Comparison of ENCODE assay signal across 8 cellular contexts in the genomic region with DNA sequence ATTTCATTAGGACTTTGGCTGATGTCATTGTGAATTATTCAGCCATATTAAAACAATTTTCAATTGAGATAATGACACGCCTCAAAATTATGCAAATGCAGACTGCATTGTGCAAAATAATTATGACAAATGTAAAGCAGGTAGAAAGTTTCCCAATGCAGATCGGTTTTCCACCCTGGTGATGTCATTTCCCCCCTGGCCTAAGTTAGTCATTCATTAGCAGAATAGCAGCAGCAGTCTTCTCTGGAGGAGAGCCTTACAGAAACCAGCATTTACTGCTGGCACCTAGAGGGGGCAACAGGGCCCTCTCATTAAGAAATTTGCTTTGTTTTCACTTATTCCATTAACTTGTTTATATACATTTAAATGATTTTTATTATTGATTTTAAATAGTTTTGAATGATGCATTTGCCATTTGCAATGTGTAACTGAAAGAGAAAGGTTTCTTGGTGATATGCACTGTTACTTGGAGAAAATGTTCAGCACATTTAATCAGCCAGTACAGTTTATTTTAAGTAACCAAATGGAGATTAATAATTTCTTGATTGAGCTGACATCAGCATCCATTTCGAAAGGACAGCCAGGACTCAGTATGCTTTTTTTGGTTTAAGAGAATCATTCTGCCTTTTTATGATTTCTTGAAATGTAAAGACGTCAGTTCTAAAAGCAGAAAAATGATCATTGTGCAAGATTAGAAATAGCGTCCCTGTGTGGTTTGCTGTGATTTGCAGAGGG. TPM values are rescaled to one million over a fixed set of nuclear protein-coding genes. Genes with fewer than 3 reads are reported as not detected.
DNase-seq lines count a peak whose midpoint lies in the region; ATAC-seq, FAIRE-seq and TF ChIP-seq lines count a peak whose summit lies in the region.

No MANE protein-coding gene starts in this region.

- peak overlapping the region; percentile 97 for H3K27ac Mint-ChIP-seq in activated CD4-positive, alpha-beta T cell treated with anti-CD3 and anti-CD28 coated beads for 36 hours
- peak overlapping the region; percentile 95 to 100 (median 98) for H3K27ac Mint-ChIP-seq in nephron

- H3K36me3 ChIP-seq in H7 (replicated peaks; ENCODE audit: control insufficient read depth, insufficient read depth, low read length) (no peaks in the 10 kb centered on the region), Loucy (ENCODE audit: insufficient read depth, low read length) (no peaks in the 10 kb centered on the region; the same call in 1 of the 2 replicates), endothelial cell of umbilical vein (ENCODE audit: control insufficient read depth in 2 of 2, extremely low read depth in 1 of 2, insufficient read depth in 2 of 2, low read length in 2 of 2) (no peaks in the 10 kb centered on the region)

- peaks cover 92% of the 10 kb centered on the region for H3K79me2 ChIP-seq in Loucy (ENCODE audit: insufficient read depth, low read length)
- no peaks in the 10 kb centered on the region for H3K79me2 ChIP-seq in endothelial cell of umbilical vein (ENCODE audit: control insufficient read depth, insufficient read depth, low read length)

- no peaks in the 10 kb centered on the region for H3K27me3 Mint-ChIP-seq in activated CD4-positive, alpha-beta T cell treated with anti-CD3 and anti-CD28 coated beads for 36 hours
- H3K27me3 Mint-ChIP-seq in nephron (ENCODE audit: low read depth) = no peaks in the 10 kb centered on the region

- H3K4me1 ChIP-seq in Loucy (ENCODE audit: insufficient read depth, low read length, poor library complexity, severe bottlenecking) (peaks cover 35% of the 10 kb centered on the region), endothelial cell of umbilical vein (ENCODE audit: control insufficient read depth, extremely low read depth, insufficient read depth, low read length) (peaks cover 18% of the 10 kb centered on the region)

- no peak for TF ChIP-seq POLR2A in endothelial cell of umbilical vein (IDR thresholded peaks at IDR 0.05; ENCODE audit: low read depth, low read length)

- no peaks in the 10 kb centered on the region for H3K9me1 ChIP-seq in endothelial cell of umbilical vein (replicated peaks; ENCODE audit: control insufficient read depth, extremely low read depth, insufficient read depth, low read length)

- peak; percentile 87 for FAIRE-seq in endothelial cell of umbilical vein (lab: Jason Lieb, UNC)

- no peaks in the 10 kb centered on the region for H3K9me2 ChIP-seq in Loucy (replicated peaks; ENCODE audit: low read depth, low read length)

- H2AFZ ChIP-seq in Loucy (ENCODE audit: low read length) = no peak overlapping the region
- no peak overlapping the region for H2AFZ ChIP-seq in endothelial cell of umbilical vein (ENCODE audit: low read depth, low read length)

- no peaks in the 10 kb centered on the region for H3K9me3 ChIP-seq in Loucy (ENCODE audit: insufficient read depth, low read depth, low read length)
- no peaks in the 10 kb centered on the region for H3K9me3 ChIP-seq in endothelial cell of umbilical vein (replicated peaks; ENCODE audit: control insufficient read depth, insufficient read depth, low read length)

- peak overlapping the region; percentile 59 for H3K27ac ChIP-seq in endothelial cell of umbilical vein (ENCODE audit: insufficient read depth, low read depth, low read length)

- H4K20me1 ChIP-seq in Loucy (ENCODE audit: insufficient read depth, low read length, poor library complexity, severe bottlenecking) (peaks cover 51% of the 10 kb centered on the region), endothelial cell of umbilical vein (replicated peaks; ENCODE audit: control insufficient read depth, extremely low read depth, insufficient read depth, low read length) (no peaks in the 10 kb centered on the region)

- CTCF ChIA-PET in activated CD4-positive, alpha-beta T cell treated with anti-CD3 and anti-CD28 coated beads for 36 hours (lab: Charles Lee) = interaction anchor here (0.9 to 2.1 kb wide), 6 partner anchors 10 to 340 kb away, joined by 3 to 9 read pairs (median 4); no protein-coding TSS in a partner anchor
- CTCF ChIA-PET in endothelial cell of umbilical vein (lab: Charles Lee) = interaction anchor here (0.9 to 1.9 kb wide), 3 partner anchors 34 to 340 kb away, joined by 4 to 8 read pairs (median 6); no protein-coding TSS in a partner anchor

- intact Hi-C loops in activated CD4-positive, alpha-beta T cell treated with anti-CD3 and anti-CD28 coated beads for 36 hours (cut with DNase I, micrococcal nuclease) = loop anchor here (1.0 to 5.0 kb wide), 9 partner anchors 14 to 1998 kb away; partner anchors contain the start of genes CCDC6 (in 1 of the 2) and NRBF2 (in 1 of the 2)
- intact Hi-C loops in endothelial cell of umbilical vein (cut with micrococcal nuclease) = loop anchor here (1.0 to 10.0 kb wide), 7 partner anchors 38 to 1077 kb away; partner anchors contain the start of gene ZNF365

- peaks cover 2% of the 10 kb centered on the region for H3K9me3 Mint-ChIP-seq in activated CD4-positive, alpha-beta T cell treated with anti-CD3 and anti-CD28 coated beads for 36 hours (ENCODE audit: low read depth)
- H3K9me3 Mint-ChIP-seq in nephron = no peaks in the 10 kb centered on the region

- H3K9ac ChIP-seq in Loucy (ENCODE audit: low read depth, low read length, poor library complexity, severe bottlenecking) (peak overlapping the region; percentile 90), endothelial cell of umbilical vein (replicated peaks; ENCODE audit: extremely low read depth, insufficient read depth, low read length) (peak overlapping the region; percentile 22)

- peaks cover 9% of the 10 kb centered on the region; the same call in 1 of the 2 replicates for H3F3A ChIP-seq in Loucy (ENCODE audit: low read depth)

- TF ChIP-seq CTCF in Loucy (conservative IDR thresholded peaks at IDR 0.05; ENCODE audit: low read length) = peak; percentile 58
- peak; percentile 18 to 41 for TF ChIP-seq CTCF in endothelial cell of umbilical vein (IDR thresholded peaks at IDR 0.05; ENCODE audit: extremely low read depth in 1 of 2, insufficient read depth in 1 of 2, low read depth in 1 of 2, low read length in 2 of 2)
- peak in 2 of 3 experiments; percentile 16 to 52 for TF ChIP-seq CTCF in nephron (IDR thresholded peaks at IDR 0.05; ENCODE audit: unreplicated experiment in 3 of 3)

- H3K4me1 Mint-ChIP-seq in activated CD4-positive, alpha-beta T cell treated with anti-CD3 and anti-CD28 coated beads for 36 hours = peaks cover 37% of the 10 kb centered on the region
- H3K4me1 Mint-ChIP-seq in nephron = peaks cover 22% of the 10 kb centered on the region

- DNase-seq in activated T-cell treated with anti-CD3 and anti-CD28 coated beads for 1 hour (ENCODE audit: low read depth) (peak; percentile 17), H7 (peak; percentile 68), endothelial cell of umbilical vein (ENCODE audit: low read depth, low spot score) (peak; percentile 79), NCI-H2029 treated with DMSO at 0.1 percent for 48 hours (lab: John Stamatoyannopoulos, UW) (no peak)
- no peak for DNase-seq in activated T-cell treated with anti-CD3 and anti-CD28 coated beads, Interleukin-2, amount 50 U/mL, for 1 hour
- DNase-seq in activated CD4-positive, alpha-beta T cell treated with anti-CD3 and anti-CD28 coated beads for 36 hours = peak; percentile 79

- H3K4me3 ChIP-seq in H7 (ENCODE audit: insufficient read depth, low read depth, low read length) (no peak overlapping the region), Loucy (ENCODE audit: low read length, poor library complexity, severe bottlenecking) (peak overlapping the region; percentile 92), endothelial cell of umbilical vein (replicated peaks in 1 of 3; ENCODE audit: insufficient read depth in 1 of 3, low read depth in 1 of 3, low read length in 3 of 3) (peak overlapping the region in 2 of 3 experiments; percentile 2 to 50)

- peak; percentile 47 for ATAC-seq in activated CD4-positive, alpha-beta T cell treated with anti-CD3 and anti-CD28 coated beads for 36 hours

- POLR2A ChIA-PET in activated CD4-positive, alpha-beta T cell treated with anti-CD3 and anti-CD28 coated beads for 36 hours (lab: Charles Lee) = interaction anchor here (0.6 to 6.5 kb wide), 6 partner anchors 32 to 150 kb away, joined by 3 to 74 read pairs (median 6); no protein-coding TSS in a partner anchor
- POLR2A ChIA-PET in endothelial cell of umbilical vein (lab: Charles Lee) = no interaction called here

- no TSS peak for BruUV-seq in endothelial cell of umbilical vein (replicated peaks; lab: Mats Ljungman, UMichigan)

- peak overlapping the region; percentile 94 for H3K4me3 Mint-ChIP-seq in activated CD4-positive, alpha-beta T cell treated with anti-CD3 and anti-CD28 coated beads for 36 hours
- H3K4me3 Mint-ChIP-seq in nephron = peak overlapping the region; percentile 93 to 100 (median 96)

- H3K4me2 ChIP-seq in Loucy (ENCODE audit: low read depth, low read length, poor library complexity, severe bottlenecking) = peak overlapping the region; percentile 78
- peak overlapping the region; percentile 83 for H3K4me2 ChIP-seq in endothelial cell of umbilical vein (ENCODE audit: insufficient read depth, low read length)

- H3K27me3 ChIP-seq in H7 (ENCODE audit: control insufficient read depth, insufficient read depth, low read length) (peaks cover 11% of the 10 kb centered on the region), Loucy (ENCODE audit: insufficient read depth, low read length, poor library complexity, severe bottlenecking) (no peaks in the 10 kb centered on the region), endothelial cell of umbilical vein (ENCODE audit: control insufficient read depth in 2 of 2, insufficient read depth in 2 of 2, low read length in 2 of 2) (no peaks in the 10 kb centered on the region)

- H3K36me3 Mint-ChIP-seq in activated CD4-positive, alpha-beta T cell treated with anti-CD3 and anti-CD28 coated beads for 36 hours (ENCODE audit: low read depth) = peaks cover 48% of the 10 kb centered on the region
- peaks cover 13% of the 10 kb centered on the region for H3K36me3 Mint-ChIP-seq in nephron (ENCODE audit: low read depth)

- dilution Hi-C loops in endothelial cell of umbilical vein (cut with MboI; ENCODE audit: extremely low pct_ligation_motif_present, low sequenced_read_pairs) = no loop called here

TF ChIP-seq in endothelial cell of umbilical vein, 7 proteins besides CTCF, POLR2A, EP300 and RAD21 (continues in another document):
- no peak for TF ChIP-seq GATA2 (IDR thresholded peaks at IDR 0.05; ENCODE audit: insufficient read depth, insufficient read length, low read depth, low read length)

RNA-seq across cellular contexts. Expression of gene ARID5B, which starts 3.4 kb away (rescaled TPM):
- 1.3 and 1.4 TPM in 2 replicates for total RNA-seq in H7 (2014; rRNA removed; shearing (Covaris generic))
- 100 to 1,000 TPM in 1 of 2 experiments, 10 to 100 TPM in 1; 73.8 to 106 TPM for total RNA-seq in activated CD4-positive, alpha-beta T cell treated with anti-CD3 and anti-CD28 coated beads for 36 hours
- 7.0 and 8.9 TPM in 2 replicates for total RNA-seq in endothelial cell of umbilical vein
- polyA plus RNA-seq in endothelial cell of umbilical vein = 5.6 and 6.2 TPM in 2 replicates
- 5.0 TPM in 2 replicates for polyA plus RNA-seq in endothelial cell of umbilical vein (2011; cell fraction: cytosol; rRNA removed)
- 9.5 and 13.1 TPM in 2 replicates for polyA plus RNA-seq in endothelial cell of umbilical vein (2011; cell fraction: nucleus; rRNA removed)
- 2.5 and 4.6 TPM in 2 replicates for polyA plus RNA-seq in endothelial cell of umbilical vein (2012)
- 17.0 and 23.2 TPM in 2 replicates for polyA minus RNA-seq in endothelial cell of umbilical vein
- polyA minus RNA-seq in endothelial cell of umbilical vein (2011; cell fraction: cytosol; rRNA and poly(A)+ RNA removed) = 14.1 TPM
- polyA minus RNA-seq in endothelial cell of umbilical vein (2011; cell fraction: nucleus; rRNA and poly(A)+ RNA removed) = 33.5 and 35.0 TPM in 2 replicates

Comparison
In these comparisons a context has a peak if more than half of its experiments do, and no peak if none do; other contexts are left out.
1. DNase-seq: peak in activated T-cell treated with anti-CD3 and anti-CD28 coated beads for 1 hour (single experiment), H7 (single experiment), activated CD4-positive, alpha-beta T cell treated with anti-CD3 and anti-CD28 coated beads for 36 hours (single experiment) and endothelial cell of umbilical vein (single experiment); none in activated T-cell treated with anti-CD3 and anti-CD28 coated beads, Interleukin-2, amount 50 U/mL, for 1 hour (single experiment) and NCI-H2029 treated with DMSO at 0.1 percent for 48 hours (single experiment).
2. Peak in every context shown above with its lines, with median percentiles within 50 percentile points of each other: CTCF ChIP-seq.